20 cellular contexts compared by ENCODE assay signal in genomic region chr4:141899103-141899502, GRCh38.
"Had no signal": no experiment of that assay in that cellular context is flagged by ENCODE, and none has a peak within 500 bp of the region (broad histone marks: within the 10 kb centered on the region; RNA-seq: fewer than 3 reads in every experiment).

No MANE protein-coding gene starts in this region.

- H3K27me3 Mint-ChIP-seq: activated CD4-positive, alpha-beta memory T cell treated with anti-CD3 and anti-CD28 coated beads, Interleukin-2, amount 10 ng/mL, durations not matched to agents 7 days and 5 days; activated CD8-positive, alpha-beta memory T cell treated with anti-CD3 and anti-CD28 coated beads, Interleukin-2, amount 10 ng/mL, durations not matched to agents 7 days and 5 days; activated naive CD8-positive, alpha-beta T cell treated with anti-CD3 and anti-CD28 coated beads for 36 hours; memory B cell; stimulated activated naive CD8-positive, alpha-beta T cell treated with anti-CD3 and anti-CD28 coated beads, Interleukin-15, Interleukin-2, amounts not matched to agents 100 ng/mL and 50 ng/mL, for 24 hours had no signal

- H3K27ac ChIP-seq: esophagus squamous epithelium, neural progenitor cell, psoas muscle, suprapubic skin, transverse colon had no signal

- H3K27me3 ChIP-seq: esophagus squamous epithelium, neural progenitor cell, suprapubic skin, transverse colon had no signal

- H3K9ac ChIP-seq: neural progenitor cell had no signal

- H3K4me1 Mint-ChIP-seq: activated CD4-positive, alpha-beta memory T cell treated with anti-CD3 and anti-CD28 coated beads, Interleukin-2, amount 10 ng/mL, durations not matched to agents 7 days and 5 days; activated CD8-positive, alpha-beta memory T cell treated with anti-CD3 and anti-CD28 coated beads, Interleukin-2, amount 10 ng/mL, durations not matched to agents 7 days and 5 days; activated naive CD8-positive, alpha-beta T cell treated with anti-CD3 and anti-CD28 coated beads for 36 hours; neural progenitor cell had no signal

- H3K4me3 Mint-ChIP-seq: activated CD4-positive, alpha-beta memory T cell treated with anti-CD3 and anti-CD28 coated beads, Interleukin-2, amount 10 ng/mL, durations not matched to agents 7 days and 5 days; activated CD8-positive, alpha-beta memory T cell treated with anti-CD3 and anti-CD28 coated beads, Interleukin-2, amount 10 ng/mL, durations not matched to agents 7 days and 5 days; activated naive CD8-positive, alpha-beta T cell treated with anti-CD3 and anti-CD28 coated beads for 36 hours; memory B cell; naive thymus-derived CD4-positive, alpha-beta T cell; neural progenitor cell; stimulated activated naive CD8-positive, alpha-beta T cell treated with anti-CD3 and anti-CD28 coated beads, Interleukin-15, Interleukin-2, amounts not matched to agents 100 ng/mL and 50 ng/mL, for 24 hours had no signal

- H3K36me3 Mint-ChIP-seq: activated CD8-positive, alpha-beta memory T cell treated with anti-CD3 and anti-CD28 coated beads, Interleukin-2, amount 10 ng/mL, durations not matched to agents 7 days and 5 days; activated naive CD8-positive, alpha-beta T cell treated with anti-CD3 and anti-CD28 coated beads for 36 hours; memory B cell; naive thymus-derived CD4-positive, alpha-beta T cell; neural progenitor cell had no signal

- H3K9me3 Mint-ChIP-seq: activated CD4-positive, alpha-beta memory T cell treated with anti-CD3 and anti-CD28 coated beads, Interleukin-2, amount 10 ng/mL, durations not matched to agents 7 days and 5 days; activated naive CD8-positive, alpha-beta T cell treated with anti-CD3 and anti-CD28 coated beads for 36 hours; memory B cell; naive thymus-derived CD4-positive, alpha-beta T cell; stimulated activated naive CD8-positive, alpha-beta T cell treated with anti-CD3 and anti-CD28 coated beads, Interleukin-15, Interleukin-2, amounts not matched to agents 100 ng/mL and 50 ng/mL, for 24 hours had no signal

- DNase-seq: activated CD4-positive, alpha-beta memory T cell treated with anti-CD3 and anti-CD28 coated beads, Interleukin-2, amount 10 ng/mL, durations not matched to agents 7 days and 5 days; activated CD4-positive, alpha-beta T cell treated with anti-CD3 and anti-CD28 coated beads for 48 hours; activated CD4-positive, CD25-positive, alpha-beta regulatory T cell; activated CD8-positive, alpha-beta memory T cell treated with anti-CD3 and anti-CD28 coated beads, Interleukin-2, amount 10 ng/mL, durations not matched to agents 7 days and 5 days; activated naive CD4-positive, alpha-beta T cell; activated naive CD8-positive, alpha-beta T cell treated with anti-CD3 and anti-CD28 coated beads for 36 hours; amniotic stem cell; dermis blood vessel endothelial cell; effector memory CD4-positive, alpha-beta T cell; esophagus squamous epithelium; naive thymus-derived CD4-positive, alpha-beta T cell; psoas muscle; right cardiac atrium; stimulated activated CD4-positive, alpha-beta T cell treated with anti-CD3 and anti-CD28 coated beads, Interleukin-15, amount 100 ng/mL, for 24 hours; stimulated activated CD4-positive, alpha-beta T cell treated with anti-CD3 and anti-CD28 coated beads, Interleukin-2, amount 100 ng/mL, for 48 hours; transverse colon had no signal

- H3K36me3 ChIP-seq: esophagus squamous epithelium, neural progenitor cell, suprapubic skin, transverse colon had no signal

- H3K4me2 ChIP-seq: neural progenitor cell had no signal

- H3K4me3 ChIP-seq: esophagus squamous epithelium, neural progenitor cell, psoas muscle, suprapubic skin, transverse colon had no signal

- H3K27ac Mint-ChIP-seq: activated CD4-positive, alpha-beta memory T cell treated with anti-CD3 and anti-CD28 coated beads, Interleukin-2, amount 10 ng/mL, durations not matched to agents 7 days and 5 days; activated CD8-positive, alpha-beta memory T cell treated with anti-CD3 and anti-CD28 coated beads, Interleukin-2, amount 10 ng/mL, durations not matched to agents 7 days and 5 days; activated naive CD8-positive, alpha-beta T cell treated with anti-CD3 and anti-CD28 coated beads for 36 hours; memory B cell; naive thymus-derived CD4-positive, alpha-beta T cell; neural progenitor cell; stimulated activated naive CD8-positive, alpha-beta T cell treated with anti-CD3 and anti-CD28 coated beads, Interleukin-15, Interleukin-2, amounts not matched to agents 100 ng/mL and 50 ng/mL, for 24 hours had no signal

- H3K4me1 ChIP-seq: esophagus squamous epithelium, neural progenitor cell, psoas muscle, suprapubic skin, transverse colon had no signal
